ENCODE assay signal across 12 cellular contexts in genomic region chr20:33803921-33804337, GRCh38. TPM values are rescaled to one million over a fixed set of nuclear protein-coding genes. Genes with fewer than 3 reads are reported as not detected.
DNase-seq lines count a peak whose midpoint lies in the region; ATAC-seq and TF ChIP-seq lines count a peak whose summit lies in the region.
"Had no signal": no experiment of that assay in that cellular context is flagged by ENCODE, and none has a peak within 500 bp of the region (broad histone marks: within the 10 kb centered on the region; RNA-seq: fewer than 3 reads in every experiment).

No MANE protein-coding gene starts in this region.

- H3K9me3 ChIP-seq in SK-N-SH, result no peaks in the 10 kb centered on the region

- peak overlapping the region; percentile 17; the same call in 1 of the 2 replicates for H3K9ac ChIP-seq in SK-N-SH
- no peak overlapping the region for H3K9ac ChIP-seq in rectal smooth muscle tissue (ENCODE audit: low read length)

- peak overlapping the region; percentile 35 for H3K4me2 ChIP-seq in SK-N-SH

- peak; percentile 53 for DNase-seq in GM04503 (ENCODE audit: low read depth)
- DNase-seq in SK-N-SH, result no peak
- DNase-seq in fibroblast of mammary gland (ENCODE audit: low read depth), result peak; percentile 86
- DNase-seq in NCI-H526 treated with DMSO at 0.1 percent for 48 hours (lab: John Stamatoyannopoulos, UW), result no peak
- no peak for DNase-seq in NCI-H1417 (lab: John Stamatoyannopoulos, UW)
- DNase-seq: Karpas-422, midbrain, NCI-H345 had no signal

- peak overlapping the region; percentile 0 to 86; a peak in 3 of 4 replicates for H3K27ac ChIP-seq in SK-N-SH (ENCODE audit: low read depth in 2 of 2, low read length in 1 of 2)
- peak overlapping the region; percentile 62 for H3K27ac ChIP-seq in rectal smooth muscle tissue (ENCODE audit: low read depth, low read length)

- TF ChIP-seq RAD21 in SK-N-SH (IDR thresholded peaks at IDR 0.05; ENCODE audit: low read length), result no peak

- H3K4me3 ChIP-seq in SK-N-SH (ENCODE audit: low read depth in 2 of 2, low read length in 1 of 2), result no peak overlapping the region
- no peak overlapping the region for H3K4me3 ChIP-seq in fibroblast of mammary gland (ENCODE audit: control insufficient read depth, low read depth, low read length)
- no peak overlapping the region for H3K4me3 ChIP-seq in rectal smooth muscle tissue (ENCODE audit: low read length)

- H4K20me1 ChIP-seq in SK-N-SH (ENCODE audit: insufficient read depth), result no peaks in the 10 kb centered on the region

- H3K27me3 ChIP-seq in SK-N-SH (ENCODE audit: insufficient read depth) (no peaks in the 10 kb centered on the region), rectal smooth muscle tissue (ENCODE audit: control insufficient read depth, insufficient read depth, low read length) (no peaks in the 10 kb centered on the region)

- CTCF ChIA-PET in SK-N-SH (lab: Yijun Ruan, JAX), result interaction anchor here (2.0 kb wide), 1 partner anchor 12 kb away, joined by 7 read pairs; no protein-coding TSS in a partner anchor

- TF ChIP-seq CTCF in SK-N-SH (IDR thresholded peaks at IDR 0.05) (no peak), fibroblast of mammary gland (conservative IDR thresholded peaks at IDR 0.05; ENCODE audit: control insufficient read depth, insufficient read depth, low read depth, low read length) (no peak)

- 8% methylated on average over 2 of the region's 2 CpGs for WGBS in SK-N-SH (ENCODE audit: low lambda C conversion rate)

- H2AFZ ChIP-seq in SK-N-SH (ENCODE audit: low read depth), result peak overlapping the region; percentile 60; the same call in 1 of the 2 replicates

- peak in 1 of 2 experiments; percentile 56; a peak in 1 of 4 replicates for TF ChIP-seq EP300 in SK-N-SH (IDR thresholded peaks at IDR 0.05; ENCODE audit: borderline replicate concordance in 1 of 2, low read depth in 1 of 2, low read length in 1 of 2)

- H3K9me2 ChIP-seq in SK-N-SH, result no peaks in the 10 kb centered on the region

- POLR2A ChIA-PET in SK-N-SH (lab: Yijun Ruan, JAX), result no interaction called here

- H3K4me1 ChIP-seq in SK-N-SH (ENCODE audit: control insufficient read depth in 1 of 2, insufficient read depth in 2 of 2, low read depth in 1 of 2, low read length in 1 of 2), result 0 out of 4 replicates have a peak, but pooled peaks cover 0 to 7% of the 10 kb centered on the region in 2 experiments
- peaks cover 3% of the 10 kb centered on the region for H3K4me1 ChIP-seq in rectal smooth muscle tissue (ENCODE audit: control insufficient read depth, insufficient read depth, low read length)

- ATAC-seq in HG03354 (IDR thresholded peaks at IDR 0.05; ENCODE audit: poor library complexity, severe bottlenecking, unreplicated experiment) (no peak), HG03045 (IDR thresholded peaks at IDR 0.05; ENCODE audit: unreplicated experiment) (no peak)
- ATAC-seq: stimulated activated memory B cell treated with anti-CD40 and anti-IgM and Interleukin-4, amounts not matched to agents 10 μg/mL and 1 μg/mL and 100 μg/mL, for 72 hours had no signal

- H3F3A ChIP-seq in SK-N-SH (replicated peaks; ENCODE audit: insufficient read depth), result peaks cover 27% of the 10 kb centered on the region

- no peaks in the 10 kb centered on the region for H3K79me2 ChIP-seq in SK-N-SH (ENCODE audit: insufficient read depth)

- no peaks in the 10 kb centered on the region for H3K36me3 ChIP-seq in SK-N-SH (replicated peaks in 1 of 2; ENCODE audit: control insufficient read depth in 1 of 2, insufficient read depth in 2 of 2, low read length in 1 of 2)
- no peaks in the 10 kb centered on the region for H3K36me3 ChIP-seq in rectal smooth muscle tissue (ENCODE audit: control insufficient read depth, insufficient read depth, low read length)

TF ChIP-seq in SK-N-SH, 30 proteins besides CTCF, POLR2A, EP300 and RAD21:
- TF ChIP-seq TAF1 (IDR thresholded peaks at IDR 0.05; ENCODE audit: borderline replicate concordance, low read depth, low read length), result no peak
- TF ChIP-seq NRF1 (IDR thresholded peaks at IDR 0.05; ENCODE audit: low read depth, low read length), result no peak
- TF ChIP-seq FOXJ3 (CRISPR knock-in tag; IDR thresholded peaks at IDR 0.05), result no peak
- TF ChIP-seq ZBTB33 (IDR thresholded peaks at IDR 0.05; ENCODE audit: borderline replicate concordance, low read depth), result peak; percentile 34; the same call in 1 of the 2 replicates
- TF ChIP-seq TEAD4 (IDR thresholded peaks at IDR 0.05; ENCODE audit: borderline replicate concordance, insufficient read depth), result peak; percentile 75; the same call in 1 of the 2 replicates
- TF ChIP-seq NFIC (IDR thresholded peaks at IDR 0.05; ENCODE audit: borderline replicate concordance), result peak; percentile 59; the same call in 1 of the 2 replicates
- TF ChIP-seq MAX (IDR thresholded peaks at IDR 0.05; ENCODE audit: low read depth), result peak; percentile 27; the same call in 1 of the 2 replicates
- TF ChIP-seq RFX5 (IDR thresholded peaks at IDR 0.05; ENCODE audit: low read length), result no peak
- peak; percentile 51; the same call in 1 of the 2 replicates for TF ChIP-seq MEF2A (IDR thresholded peaks at IDR 0.05; ENCODE audit: borderline replicate concordance, low read depth)
- TF ChIP-seq POLR2AphosphoS5 (IDR thresholded peaks at IDR 0.05; ENCODE audit: low read depth, low read length), result peak; percentile 52; the same call in 1 of the 2 replicates
- TF ChIP-seq RXRA (IDR thresholded peaks at IDR 0.05; ENCODE audit: borderline replicate concordance, low read depth), result peak; percentile 60; the same call in 1 of the 2 replicates
- TF ChIP-seq PBX3 (IDR thresholded peaks at IDR 0.05), result peak; percentile 59
- peak; percentile 89 for TF ChIP-seq FOSL2 (IDR thresholded peaks at IDR 0.05; ENCODE audit: borderline replicate concordance, low read depth)
- TF ChIP-seq EZH2phosphoT487 (IDR thresholded peaks at IDR 0.05; ENCODE audit: borderline replicate concordance, low read depth), result no peak
- TF ChIP-seq GATA2 (CRISPR knock-in tag; IDR thresholded peaks at IDR 0.05), result no peak
- peak; percentile 37; the same call in 1 of the 2 replicates for TF ChIP-seq YY1 (IDR thresholded peaks at IDR 0.05; ENCODE audit: low read depth)
- no peak for TF ChIP-seq USF2 (IDR thresholded peaks at IDR 0.05; ENCODE audit: borderline replicate concordance, low read depth, low read length)
- no peak for TF ChIP-seq ELF1 (IDR thresholded peaks at IDR 0.05)
- peak; percentile 96 for TF ChIP-seq TCF12 (IDR thresholded peaks at IDR 0.05)
- no peak for TF ChIP-seq CHD2 (IDR thresholded peaks at IDR 0.05; ENCODE audit: low read length, partially characterized antibody)
- TF ChIP-seq MXI1 (IDR thresholded peaks at IDR 0.05; ENCODE audit: low read depth, low read length), result no peak
- peak; percentile 93 for TF ChIP-seq JUND (IDR thresholded peaks at IDR 0.05)
- no peak for TF ChIP-seq FOXM1 (IDR thresholded peaks at IDR 0.05; ENCODE audit: low read depth)

RNA-seq across cellular contexts. Expression of gene CHMP4B, which starts 7.2 kb away (rescaled TPM):
- polyA plus RNA-seq in SK-N-SH (2012; rRNA removed), result 83.1 and 123 TPM in 2 replicates
- polyA plus RNA-seq in SK-N-SH (2012; cell fraction: cytosol; rRNA removed), result 141 and 151 TPM in 2 replicates
- polyA plus RNA-seq in SK-N-SH (2012; cell fraction: nucleus; rRNA removed), result 28.4 and 33.7 TPM in 2 replicates

Comparison
In these comparisons a context has a peak if more than half of its experiments do, and no peak if none do; other contexts are left out.
1. DNase-seq: peak in GM04503 (single experiment) and fibroblast of mammary gland (single experiment); none in SK-N-SH (single experiment), NCI-H526 treated with DMSO at 0.1 percent for 48 hours (single experiment) and NCI-H1417 (0 of 3).